24 cellular contexts compared by ENCODE assay signal in genomic region chr15:91199511-91199910, GRCh38.
"Had no signal": no experiment of that assay in that cellular context is flagged by ENCODE, and none has a peak within 500 bp of the region (broad histone marks: within the 10 kb centered on the region; RNA-seq: fewer than 3 reads in every experiment).

No MANE protein-coding gene starts in this region.

- H3K4me1 ChIP-seq: esophagus muscularis mucosa, gastroesophageal sphincter, left lung, lower lobe of right lung, parathyroid adenoma, psoas muscle, suprapubic skin, thyroid gland had no signal

- H3K9me3 ChIP-seq: esophagus muscularis mucosa, gastroesophageal sphincter, left lung, lower lobe of right lung, psoas muscle, right lobe of liver, suprapubic skin, thyroid gland had no signal

- H3K4me3 ChIP-seq: esophagus muscularis mucosa, gastroesophageal sphincter, left lung, lower lobe of right lung, neural progenitor cell, psoas muscle, right lobe of liver, suprapubic skin, thyroid gland had no signal

- H3K4me2 ChIP-seq: neural progenitor cell had no signal

- H3K9ac ChIP-seq: neural progenitor cell, parathyroid adenoma had no signal

- H3K27ac Mint-ChIP-seq: effector memory CD8-positive, alpha-beta T cell; memory B cell; mesothelial cell of epicardium; natural killer cell; neural progenitor cell; stimulated activated effector memory CD8-positive, alpha-beta T cell treated with anti-CD3 and anti-CD28 coated beads, Interleukin-12 subunit alpha, Interleukin-12 subunit beta, amount 100 ng/mL, for 72 hours; type B pancreatic cell had no signal

- H3K4me3 Mint-ChIP-seq: effector memory CD8-positive, alpha-beta T cell; memory B cell; mesothelial cell of epicardium; natural killer cell; neural progenitor cell; stimulated activated effector memory CD8-positive, alpha-beta T cell treated with anti-CD3 and anti-CD28 coated beads, Interleukin-12 subunit alpha, Interleukin-12 subunit beta, amount 100 ng/mL, for 72 hours; type B pancreatic cell had no signal

- H2AFZ ChIP-seq: neural progenitor cell, parathyroid adenoma had no signal

- H3K36me3 Mint-ChIP-seq: memory B cell; mesothelial cell of epicardium; natural killer cell; neural progenitor cell; stimulated activated effector memory CD8-positive, alpha-beta T cell treated with anti-CD3 and anti-CD28 coated beads, Interleukin-12 subunit alpha, Interleukin-12 subunit beta, amount 100 ng/mL, for 72 hours; type B pancreatic cell had no signal

- H3K4me1 Mint-ChIP-seq: memory B cell; natural killer cell; stimulated activated effector memory CD8-positive, alpha-beta T cell treated with anti-CD3 and anti-CD28 coated beads, Interleukin-12 subunit alpha, Interleukin-12 subunit beta, amount 100 ng/mL, for 72 hours had no signal

- DNase-seq: effector memory CD8-positive, alpha-beta T cell; glutamatergic neuron; islet precursor cell; left lung; lower lobe of right lung; natural killer cell; occipital lobe; psoas muscle; retina; right lobe of liver; stimulated activated CD4-positive, alpha-beta T cell treated with anti-CD3 and anti-CD28 coated beads, Interleukin-4, amount 100 ng/mL, for 1 hour; stimulated activated CD8-positive, alpha-beta memory T cell treated with anti-CD3 and anti-CD28 coated beads, Interleukin-4, amount 100 ng/mL, for 48 hours; stimulated activated naive CD8-positive, alpha-beta T cell treated with anti-CD3 and anti-CD28 coated beads, Interleukin-15, Interleukin-2, amounts not matched to agents 100 U/mL and 50 U/mL, for 24 hours; thyroid gland had no signal

- ATAC-seq: effector memory CD8-positive, alpha-beta T cell; gastroesophageal sphincter; left lung; lower lobe of right lung; natural killer cell; psoas muscle; stimulated activated effector memory CD8-positive, alpha-beta T cell treated with anti-CD3 and anti-CD28 coated beads, Interleukin-12 subunit alpha, Interleukin-12 subunit beta, amount 100 ng/mL, for 72 hours; stimulated activated naive CD8-positive, alpha-beta T cell treated with anti-CD3 and anti-CD28 coated beads, Interleukin-15, Interleukin-2, amounts not matched to agents 100 U/mL and 50 U/mL, for 24 hours had no signal

- H3K27me3 ChIP-seq: neural progenitor cell, right lobe of liver, suprapubic skin, thyroid gland had no signal

- H3K27ac ChIP-seq: epithelial cell of prostate, esophagus muscularis mucosa, gastroesophageal sphincter, left lung, lower lobe of right lung, neural progenitor cell, parathyroid adenoma, psoas muscle, suprapubic skin, thyroid gland had no signal

- H3K36me3 ChIP-seq: esophagus muscularis mucosa, gastroesophageal sphincter, left lung, lower lobe of right lung, neural progenitor cell, right lobe of liver, suprapubic skin, thyroid gland had no signal
